Comparison of ENCODE assay signal across 29 cellular contexts in genomic region chr21:35641271-35642016, GRCh38.
DNase-seq lines count a peak whose midpoint lies in the region; ATAC-seq and TF ChIP-seq lines count a peak whose summit lies in the region.
"Had no signal": no experiment of that assay in that cellular context is flagged by ENCODE, and none has a peak within 500 bp of the region (broad histone marks: within the 10 kb centered on the region; RNA-seq: fewer than 3 reads in every experiment).

No MANE protein-coding gene starts in this region.

- TF ChIP-seq CTCF in AG09309 (IDR thresholded peaks at IDR 0.05; ENCODE audit: control insufficient read depth, insufficient read depth, low read depth, low read length, missing control alignments) (no peak), IMR-90 (conservative IDR thresholded peaks at IDR 0.05; ENCODE audit: low read depth, low read length) (no peak)

- H3K4me2 ChIP-seq in IMR-90 (ENCODE audit: low read depth, low read length), result peak overlapping the region; percentile 23; the same call in 1 of the 2 replicates
- H3K4me2 ChIP-seq: BLaER1 had no signal

- H3K4ac ChIP-seq in IMR-90 (ENCODE audit: low read depth, low read length), result peak overlapping the region; percentile 49

- H3K36me3 ChIP-seq in IMR-90 (ENCODE audit: control insufficient read depth, insufficient read depth, low read length), result no peaks in the 10 kb centered on the region
- H3K36me3 ChIP-seq: BLaER1, spleen, tibial artery had no signal

- H3K18ac ChIP-seq in IMR-90 (ENCODE audit: low read depth, low read length), result peak overlapping the region; percentile 89

- no CpG with 5 or more reads among the region's 4 CpGs for WGBS in IMR-90 (ENCODE audit: extremely low coverage in 2 of 2, insufficient read length in 1 of 2), 2 experiments

- H3K23ac ChIP-seq in IMR-90 (ENCODE audit: low read depth, low read length), result peak overlapping the region; percentile 14; the same call in 1 of the 2 replicates

- peak overlapping the region; percentile 2 for H2BK5ac ChIP-seq in IMR-90 (ENCODE audit: low read depth, low read length, poor library complexity, severe bottlenecking)

- POLR2A ChIA-PET in IMR-90 (lab: Charles Lee; ENCODE audit: unreplicated experiment), result no interaction called here

- peaks cover 8% of the 10 kb centered on the region for H3K4me1 ChIP-seq in IMR-90 (ENCODE audit: control insufficient read depth, insufficient read depth, low read length)
- H3K4me1 ChIP-seq: BLaER1, Caco-2, spleen had no signal

- peak overlapping the region; percentile 58 for H2BK120ac ChIP-seq in IMR-90 (ENCODE audit: low read depth, low read length)

- in situ Hi-C loops in IMR-90 (cut with MboI; ENCODE audit: low sequenced_read_pairs), result no loop called here

- DNase-seq in AG09309 (ENCODE audit: low read depth) (peak; percentile 77), IMR-90 (peak; percentile 67), dedifferentiated amniotic fluid mesenchymal stem cell (ENCODE audit: extremely low spot score) (peak; percentile 86), myocyte (ENCODE audit: low read depth) (peak; percentile 56), cerebellar nuclear complex (lab: John Stamatoyannopoulos, UW) (no peak), GDM1 (lab: John Stamatoyannopoulos, UW) (no peak), GM19238 (ENCODE audit: insufficient read length, low spot score) (no peak)
- DNase-seq: 8988T; activated CD4-positive, alpha-beta memory T cell treated with anti-CD3 and anti-CD28 coated beads, Interleukin-2, amount 10 ng/mL, durations not matched to agents 7 days and 5 days; activated gamma-delta T cell treated with Interleukin-2 at 50 U/mL for 16 hours; activated T-cell treated with anti-CD3 and anti-CD28 coated beads for 4 hours; amygdala; Caco-2; central memory CD4-positive, alpha-beta T cell; DND-41; H7; left cardiac atrium; NCI-H1417; NCI-H2107; NCI-H510A; nucleus accumbens; RPMI8226; spleen; stimulated activated CD4-positive, alpha-beta T cell treated with anti-CD3 and anti-CD28 coated beads, Interleukin-4, amount 100 ng/mL, for 1 hour; stimulated activated naive CD4-positive, alpha-beta T cell treated with Interleukin-2 at 50 U/mL for 16 hours; T1000; tibial artery had no signal

- no peak overlapping the region for H2AK9ac ChIP-seq in IMR-90 (replicated peaks; ENCODE audit: low read depth, low read length, poor library complexity)

- no peak overlapping the region for H3K56ac ChIP-seq in IMR-90 (ENCODE audit: extremely low read depth, insufficient read depth, low read length)

- H2BK15ac ChIP-seq in IMR-90 (ENCODE audit: low read depth, low read length), result peak overlapping the region; percentile 56; the same call in 1 of the 3 replicates

- H3K27ac ChIP-seq in IMR-90 (ENCODE audit: insufficient read depth, low read length), result peak overlapping the region; percentile 34; the same call in 1 of the 2 replicates
- H3K27ac ChIP-seq: BLaER1, spleen, tibial artery had no signal

- dilution Hi-C loops in IMR-90 (cut with HindIII; ENCODE audit: low sequenced_read_pairs, unreplicated experiment), result no loop called here

- H2BK20ac ChIP-seq in IMR-90 (ENCODE audit: low read depth, low read length), result peak overlapping the region; percentile 69; the same call in 1 of the 2 replicates

- H3K9me3 ChIP-seq in IMR-90 (ENCODE audit: control insufficient read depth, insufficient read depth, low read length), result no peaks in the 10 kb centered on the region
- H3K9me3 ChIP-seq: BLaER1, spleen, tibial artery had no signal

- CTCF ChIA-PET in IMR-90 (lab: Yijun Ruan, JAX), result no interaction called here

- H3K4me3 ChIP-seq in AG09309 (ENCODE audit: control insufficient read depth, low read depth, low read length), result no peak overlapping the region
- H3K4me3 ChIP-seq in IMR-90 (ENCODE audit: insufficient read depth, low read depth, low read length), result no peak overlapping the region
- H3K4me3 ChIP-seq: BLaER1, spleen, tibial artery had no signal

- TF ChIP-seq RAD21 in IMR-90 (IDR thresholded peaks at IDR 0.05; ENCODE audit: low read length), result no peak

- no peak overlapping the region for H4K91ac ChIP-seq in IMR-90 (ENCODE audit: insufficient read depth, low read depth, low read length)

- no peak for TF ChIP-seq POLR2A in IMR-90 (IDR thresholded peaks at IDR 0.05; ENCODE audit: low read depth, low read length)

- H3K14ac ChIP-seq in IMR-90 (replicated peaks; ENCODE audit: low read depth, low read length), result 0 out of 2 replicates have a peak overlapping the region, but pooled peaks have one; percentile 25

- peak overlapping the region; percentile 79; the same call in 1 of the 2 replicates for H2AK5ac ChIP-seq in IMR-90 (ENCODE audit: low read depth, low read length)

- no peaks in the 10 kb centered on the region for H3K27me3 ChIP-seq in IMR-90 (ENCODE audit: control insufficient read depth, insufficient read depth, low read length)
- H3K27me3 ChIP-seq: BLaER1, tibial artery had no signal

- no peak overlapping the region for H2AFZ ChIP-seq in IMR-90 (replicated peaks; ENCODE audit: low read length, poor library complexity)

- ATAC-seq in IMR-90 (ENCODE audit: low read depth) (peak; percentile 85), GM19395 (IDR thresholded peaks at IDR 0.05; ENCODE audit: unreplicated experiment) (no peak)
- ATAC-seq: left cardiac atrium had no signal

- no peaks in the 10 kb centered on the region for H3K79me1 ChIP-seq in IMR-90 (ENCODE audit: low read depth in 1 of 2, low read length in 2 of 2)

- no peak overlapping the region for H3K9ac ChIP-seq in IMR-90 (ENCODE audit: low read depth, low read length)
- H3K9ac ChIP-seq: BLaER1 had no signal

- H3K9me1 ChIP-seq in IMR-90 (ENCODE audit: insufficient read depth, low read length), result peaks cover 5% of the 10 kb centered on the region; the same call in 1 of the 2 replicates

- H4K20me1 ChIP-seq in IMR-90 (ENCODE audit: insufficient read depth, low read length), result no peaks in the 10 kb centered on the region
- H4K20me1 ChIP-seq: BLaER1 had no signal

- intact Hi-C loops in IMR-90 (cut with micrococcal nuclease), result loop anchor here (10.0 kb wide), 1 partner anchor 897 kb away; no protein-coding TSS in a partner anchor

- H4K8ac ChIP-seq in IMR-90 (ENCODE audit: low read depth in 2 of 2, low read length in 2 of 2), result peak overlapping the region in 1 of 2 experiments; percentile 57; a peak in 1 of 4 replicates

- BruUV-seq in IMR-90 (replicated peaks; lab: Mats Ljungman, UMichigan), result no TSS peak

- H4K5ac ChIP-seq in IMR-90 (ENCODE audit: low read depth, low read length), result peak overlapping the region; percentile 55

TF ChIP-seq in IMR-90, 13 proteins besides CTCF, POLR2A, EP300 and RAD21:
- TF ChIP-seq MAFK (IDR thresholded peaks at IDR 0.05; ENCODE audit: low read depth, low read length) (0 out of 2 replicates have a peak, but pooled peaks have one; percentile 6), CEBPB (IDR thresholded peaks at IDR 0.05; ENCODE audit: low read depth, low read length) (peak; percentile 58; the same call in 1 of the 2 replicates), MAZ (IDR thresholded peaks at IDR 0.05; ENCODE audit: borderline replicate concordance, low read depth, low read length) (no peak)

Comparison
In these comparisons a context has a peak if more than half of its experiments do, and no peak if none do; other contexts are left out.
1. DNase-seq: peak in AG09309 (single experiment), IMR-90 (single experiment), dedifferentiated amniotic fluid mesenchymal stem cell (single experiment) and myocyte (single experiment); none in cerebellar nuclear complex (0 of 2), GDM1 (single experiment) and GM19238 (single experiment).